In genomic region chr3:39142067-39142466, GRCh38 we compare ENCODE assay signal across 10 cellular contexts. TPM values are rescaled to one million over a fixed set of nuclear protein-coding genes. Genes with fewer than 3 reads are reported as not detected.
DNase-seq lines count a peak whose midpoint lies in the region; ATAC-seq and TF ChIP-seq lines count a peak whose summit lies in the region.
"Had no signal": no experiment of that assay in that cellular context is flagged by ENCODE, and none has a peak within 500 bp of the region (broad histone marks: within the 10 kb centered on the region; RNA-seq: fewer than 3 reads in every experiment).

No MANE protein-coding gene starts in this region.

- 0 out of 2 replicates have a peak overlapping the region, but pooled peaks have one; percentile 6 for H3K9ac ChIP-seq in BLaER1

- H3K27me3 ChIP-seq in BLaER1 (no peaks in the 10 kb centered on the region), BE2C (no peaks in the 10 kb centered on the region)

- H3K4me1 ChIP-seq in BLaER1 (peaks cover 70% of the 10 kb centered on the region), BE2C (peaks cover 25% of the 10 kb centered on the region)

- H3K27me3 Mint-ChIP-seq in dendritic cell treated with granulocyte-macrophage colony-stimulating factor and Interleukin-4, amounts not matched to agents 40 ng/mL and 50 ng/mL, for 4 days = no peaks in the 10 kb centered on the region
- no peaks in the 10 kb centered on the region for H3K27me3 Mint-ChIP-seq in naive B cell

- no peaks in the 10 kb centered on the region for H3K9me3 Mint-ChIP-seq in dendritic cell treated with granulocyte-macrophage colony-stimulating factor and Interleukin-4, amounts not matched to agents 40 ng/mL and 50 ng/mL, for 4 days
- H3K9me3 Mint-ChIP-seq in naive B cell = peaks cover 0 to 2% (median 0%) of the 10 kb centered on the region in 7 donors

- peaks cover 67% of the 10 kb centered on the region for H3K36me3 Mint-ChIP-seq in dendritic cell treated with granulocyte-macrophage colony-stimulating factor and Interleukin-4, amounts not matched to agents 40 ng/mL and 50 ng/mL, for 4 days (ENCODE audit: low read depth)
- H3K36me3 Mint-ChIP-seq in naive B cell = peaks cover 9 to 13% of the 10 kb centered on the region in 2 donors

- intact Hi-C loops in dendritic cell treated with granulocyte-macrophage colony-stimulating factor and Interleukin-4, amounts not matched to agents 40 ng/mL and 50 ng/mL, for 4 days (cut with micrococcal nuclease) = no loop called here

- peaks cover 87% of the 10 kb centered on the region for H3K4me1 Mint-ChIP-seq in dendritic cell treated with granulocyte-macrophage colony-stimulating factor and Interleukin-4, amounts not matched to agents 40 ng/mL and 50 ng/mL, for 4 days (ENCODE audit: low read depth)
- H3K4me1 Mint-ChIP-seq in naive B cell = peaks cover 45 to 56% (median 52%) of the 10 kb centered on the region in 3 donors

- ATAC-seq in naive B cell (ENCODE audit: low read depth in 2 of 2) (peak; percentile 5 to 8), HG03135 (IDR thresholded peaks at IDR 0.05; ENCODE audit: unreplicated experiment) (no peak), GM18867 (IDR thresholded peaks at IDR 0.05; ENCODE audit: unreplicated experiment) (no peak)

- H3K4me3 Mint-ChIP-seq in dendritic cell treated with granulocyte-macrophage colony-stimulating factor and Interleukin-4, amounts not matched to agents 40 ng/mL and 50 ng/mL, for 4 days = no peak overlapping the region
- H3K4me3 Mint-ChIP-seq in naive B cell = peak overlapping the region in 5 of 8 donors; percentile 39 to 74 (median 60)

- H3K4me3 ChIP-seq in BLaER1 = no peak overlapping the region
- no peak overlapping the region for H3K4me3 ChIP-seq in BE2C (ENCODE audit: low read depth, low read length)

- peak overlapping the region; percentile 69 for H3K27ac Mint-ChIP-seq in dendritic cell treated with granulocyte-macrophage colony-stimulating factor and Interleukin-4, amounts not matched to agents 40 ng/mL and 50 ng/mL, for 4 days
- H3K27ac Mint-ChIP-seq in naive B cell = peak overlapping the region in 5 of 6 donors; percentile 50 to 93 (median 59)

- peak overlapping the region; percentile 98 for H3K4me2 ChIP-seq in BLaER1

- peaks cover 83% of the 10 kb centered on the region for H4K20me1 ChIP-seq in BLaER1

- peak overlapping the region; percentile 74 for H3K27ac ChIP-seq in BLaER1

- DNase-seq in NCI-H146 treated with DMSO at 0.1 percent for 48 hours (lab: John Stamatoyannopoulos, UW; ENCODE audit: unreplicated experiment) = peak; percentile 26
- no peak for DNase-seq in naive B cell
- no peak for DNase-seq in BE2C
- DNase-seq in NOMO-1 treated with DMSO at 0.1 percent for 48 hours (lab: John Stamatoyannopoulos, UW; ENCODE audit: unreplicated experiment) = no peak
- DNase-seq: activated gamma-delta T cell treated with Interleukin-2 at 50 U/mL for 16 hours, T-helper 1 cell had no signal

- H3K9me3 ChIP-seq in BLaER1 = no peaks in the 10 kb centered on the region
- no peaks in the 10 kb centered on the region for H3K9me3 ChIP-seq in BE2C

- H3K36me3 ChIP-seq in BLaER1 = peaks cover 89% of the 10 kb centered on the region
- peaks cover 14% of the 10 kb centered on the region for H3K36me3 ChIP-seq in BE2C

- TF ChIP-seq CTCF in BE2C (IDR thresholded peaks at IDR 0.05; ENCODE audit: low read depth, low read length) = no peak

RNA-seq across cellular contexts. Expression of gene CSRNP1, which starts 11.3 kb away (rescaled TPM):
- polyA plus RNA-seq in naive B cell (ENCODE audit: low read depth in 6 of 6) = 10 to 100 TPM; 47.3 to 99.7 (median 64.4) TPM
- 36.7 TPM for polyA plus RNA-seq in BE2C (2012; ENCODE audit: insufficient read depth, insufficient read length, low read depth)

RNA-seq across cellular contexts. Expression of gene TTC21A, which starts 34.6 kb away (rescaled TPM):
- polyA plus RNA-seq in naive B cell (ENCODE audit: low read depth in 6 of 6) = 10 to 100 TPM in 4 of 6 donors, 1 to 10 TPM in 2; 3.8 to 14.8 (median 11.2) TPM
- 4.8 TPM for polyA plus RNA-seq in BE2C (2012; ENCODE audit: insufficient read depth, insufficient read length, low read depth)

RNA-seq across cellular contexts. Expression of gene GORASP1, which starts 34.6 kb away (rescaled TPM):
- polyA plus RNA-seq in naive B cell (ENCODE audit: low read depth in 6 of 6) = 10 to 100 TPM; 19.7 to 36.7 (median 27.2) TPM
- 65.7 TPM for polyA plus RNA-seq in BE2C (2012; ENCODE audit: insufficient read depth, insufficient read length, low read depth)

RNA-seq across cellular contexts. Expression of gene XIRP1, which starts 50.3 kb away (rescaled TPM):
- polyA plus RNA-seq in naive B cell (ENCODE audit: low read depth in 6 of 6) = under 1 TPM in 1 of 6 donors, not detected in 5; 0.05 TPM
- not detected for polyA plus RNA-seq in BE2C (2012; ENCODE audit: insufficient read depth, insufficient read length, low read depth)

Comparison
In these comparisons a context has a peak if more than half of its experiments do, and no peak if none do; other contexts are left out.
1. ATAC-seq: peak in naive B cell (2 of 2); none in HG03135 (single experiment) and GM18867 (single experiment).